ENCODE assay signal across 8 cellular contexts in the genomic region with DNA sequence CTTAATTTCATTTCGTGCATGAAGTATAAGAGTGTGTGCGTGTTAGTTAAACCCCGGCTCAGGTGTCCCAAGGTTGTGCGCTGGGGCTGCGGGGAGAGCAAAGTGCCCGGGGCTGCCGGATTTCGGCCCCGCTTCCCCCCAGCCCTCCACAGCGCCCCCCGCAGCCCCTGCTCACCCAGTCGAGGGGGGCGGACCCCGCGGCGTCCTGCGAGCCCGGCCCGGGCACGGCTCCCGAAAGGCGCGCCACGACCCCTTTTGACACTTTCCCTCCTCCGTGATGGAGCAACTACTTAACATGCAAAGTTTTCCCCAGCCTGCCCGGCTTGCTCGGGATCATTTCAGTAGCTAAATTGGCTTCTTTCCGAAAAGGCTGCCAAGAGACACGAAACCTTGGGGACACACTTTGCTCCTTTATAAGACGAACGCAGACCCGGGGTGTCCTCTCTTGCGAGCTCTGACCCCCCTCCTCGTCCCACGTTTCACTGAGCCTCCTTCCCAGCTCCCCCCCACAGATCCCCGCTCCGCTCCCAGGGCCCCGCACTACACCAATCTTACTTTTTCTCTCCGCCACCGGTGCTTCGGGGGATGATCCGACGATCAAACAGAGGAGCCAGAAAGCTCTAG. TPM values are rescaled to one million over a fixed set of nuclear protein-coding genes. Genes with fewer than 3 reads are reported as not detected.
DNase-seq lines count a peak whose midpoint lies in the region; ATAC-seq, FAIRE-seq and TF ChIP-seq lines count a peak whose summit lies in the region.

No MANE protein-coding gene starts in this region.

- H3K9me2 ChIP-seq in DOHH2 (replicated peaks; ENCODE audit: control insufficient read depth, low read length) = no peaks in the 10 kb centered on the region

- H3K9me1 ChIP-seq in keratinocyte (ENCODE audit: control insufficient read depth, extremely low read depth, insufficient read depth, low read length) = no peaks in the 10 kb centered on the region

- H3K4me1 ChIP-seq in DOHH2 (ENCODE audit: control insufficient read depth, low read length) = peaks cover 36% of the 10 kb centered on the region
- peaks cover 31% of the 10 kb centered on the region for H3K4me1 ChIP-seq in keratinocyte (ENCODE audit: control insufficient read depth, extremely low read depth, insufficient read depth, low read length)

- no peaks in the 10 kb centered on the region for H3K9me3 ChIP-seq in DOHH2 (ENCODE audit: control insufficient read depth, insufficient read depth, low read length)
- H3K9me3 ChIP-seq in keratinocyte (ENCODE audit: control insufficient read depth, low read depth, low read length) = no peaks in the 10 kb centered on the region

- peaks cover 46% of the 10 kb centered on the region for H3K4me1 Mint-ChIP-seq in brain

- H3K9ac ChIP-seq in keratinocyte (ENCODE audit: control insufficient read depth, extremely low read depth, insufficient read depth, low read length) = peak overlapping the region; percentile 56

- ATAC-seq in esophagus mucosa = no peak

- peaks cover 9% of the 10 kb centered on the region for H3K27me3 Mint-ChIP-seq in brain

- peak; percentile 45 for TF ChIP-seq CTCF in DOHH2 (IDR thresholded peaks at IDR 0.05; ENCODE audit: low read depth, low read length, poor library complexity, severe bottlenecking)
- no peak for TF ChIP-seq CTCF in brain (conservative IDR thresholded peaks at IDR 0.05)
- TF ChIP-seq CTCF in keratinocyte (optimal IDR thresholded peaks at IDR 0.05 in 1 of 3, IDR thresholded peaks at IDR 0.05 in 1 of 3, conservative IDR thresholded peaks at IDR 0.05 in 1 of 3; ENCODE audit: extremely low read depth in 1 of 3, insufficient read depth in 2 of 3, low read length in 3 of 3) = no peak

- peaks cover 8% of the 10 kb centered on the region for H3K36me3 Mint-ChIP-seq in brain

- FAIRE-seq in keratinocyte (lab: Jason Lieb, UNC) = no peak

- peak overlapping the region; percentile 77 to 96 (median 90) for H3K27ac Mint-ChIP-seq in brain

- peak; percentile 45 to 56 for DNase-seq in NCI-H526 (lab: John Stamatoyannopoulos, UW)
- DNase-seq in keratinocyte (ENCODE audit: low read depth, low spot score) = no peak
- peak; percentile 26 to 28 for DNase-seq in stimulated activated CD4-positive, alpha-beta T cell treated with anti-CD3 and anti-CD28 coated beads, Interleukin-2, amount 100 ng/mL, for 24 hours
- DNase-seq in cerebellar nuclear complex (lab: John Stamatoyannopoulos, UW) = no peak
- DNase-seq in NCI-H2081 (lab: John Stamatoyannopoulos, UW) = no peak

- H3K4me2 ChIP-seq in DOHH2 (ENCODE audit: low read length) (peak overlapping the region; percentile 99), keratinocyte (ENCODE audit: control insufficient read depth, extremely low read depth, insufficient read depth, low read depth, low read length) (peak overlapping the region; percentile 89)

- H3K27me3 ChIP-seq in DOHH2 (ENCODE audit: control insufficient read depth, low read length) (peaks cover 24% of the 10 kb centered on the region), keratinocyte (ENCODE audit: control insufficient read depth, extremely low read depth, insufficient read depth, low read length) (no peaks in the 10 kb centered on the region)

- no peaks in the 10 kb centered on the region for H4K20me1 ChIP-seq in DOHH2 (ENCODE audit: control insufficient read depth, insufficient read depth, low read depth, low read length)
- no peaks in the 10 kb centered on the region for H4K20me1 ChIP-seq in keratinocyte (ENCODE audit: control insufficient read depth, extremely low read depth, insufficient read depth, low read length)

- H3K79me2 ChIP-seq in DOHH2 (ENCODE audit: control insufficient read depth, low read length) (no peaks in the 10 kb centered on the region; the same call in 1 of the 2 replicates), keratinocyte (ENCODE audit: control insufficient read depth, insufficient read depth, low read length) (no peaks in the 10 kb centered on the region)

- peak overlapping the region; percentile 95 for H3K4me3 ChIP-seq in DOHH2 (ENCODE audit: low read length)
- peak overlapping the region; percentile 20 to 73 (median 73) for H3K4me3 ChIP-seq in keratinocyte (ENCODE audit: control insufficient read depth in 2 of 3, extremely low read depth in 1 of 3, insufficient read depth in 2 of 3, low read depth in 1 of 3, low read length in 3 of 3)

- dilution Hi-C loops in keratinocyte (cut with MboI; ENCODE audit: extremely low pct_ligation_motif_present, low sequenced_read_pairs) = no loop called here

- H3K27ac ChIP-seq in DOHH2 (ENCODE audit: low read depth, low read length) (no peak overlapping the region), keratinocyte (ENCODE audit: control insufficient read depth, insufficient read depth, low read length) (no peak overlapping the region)

- peaks cover 3% of the 10 kb centered on the region; the same call in 1 of the 2 replicates for H3K36me3 ChIP-seq in DOHH2 (ENCODE audit: control insufficient read depth, low read length)
- H3K36me3 ChIP-seq in keratinocyte (ENCODE audit: control insufficient read depth in 2 of 2, extremely low read depth in 1 of 2, insufficient read depth in 2 of 2, low read length in 2 of 2) = no peaks in the 10 kb centered on the region

- H3K4me3 Mint-ChIP-seq in brain = peak overlapping the region; percentile 85 to 92 (median 87)

- peaks cover 0 to 6% (median 0%) of the 10 kb centered on the region in 5 experiments for H3K9me3 Mint-ChIP-seq in brain

- peak overlapping the region; percentile 77 for H2AFZ ChIP-seq in keratinocyte (ENCODE audit: control insufficient read depth, low read length)

- H3F3A ChIP-seq in DOHH2 (ENCODE audit: control insufficient read depth, insufficient read depth) = peaks cover 24% of the 10 kb centered on the region

RNA-seq across cellular contexts. Expression of a gene that starts 0.6 kb away (rescaled TPM):
- 27.5 TPM for polyA plus RNA-seq in brain (ENCODE audit: insufficient read depth, low read depth, low replicate concordance)
- 4.3 to 6.4 TPM (median 6.1 TPM) in 3 replicates for polyA plus RNA-seq in keratinocyte
- polyA plus RNA-seq in keratinocyte (2011; ENCODE audit: low read depth) = 4.6 TPM
- polyA plus RNA-seq in keratinocyte (2011; cell fraction: cytosol; rRNA removed) = 4.4 and 6.8 TPM in 2 replicates
- polyA plus RNA-seq in keratinocyte (2011; cell fraction: nucleus; rRNA removed) = 2.2 and 2.7 TPM in 2 replicates
- polyA plus RNA-seq in keratinocyte (2012; ENCODE audit: low replicate concordance) = 4.2 and 5.8 TPM in 2 replicates
- 2.8 to 5.4 TPM (median 3.2 TPM) in 3 replicates for polyA minus RNA-seq in keratinocyte
- polyA minus RNA-seq in keratinocyte (2011; cell fraction: cytosol; rRNA and poly(A)+ RNA removed) = 6.1 TPM
- polyA minus RNA-seq in keratinocyte (2011; cell fraction: nucleus; rRNA and poly(A)+ RNA removed) = 1.3 and 1.6 TPM in 2 replicates
- total RNA-seq in esophagus mucosa = 5.9 TPM

RNA-seq across cellular contexts. Expression of a gene that starts 39.9 kb away (rescaled TPM):
- polyA plus RNA-seq in brain (ENCODE audit: insufficient read depth, low read depth, low replicate concordance) (168 TPM), keratinocyte (96.2 to 233 TPM (median 186 TPM) in 3 replicates)
- 35.8 TPM for polyA plus RNA-seq in keratinocyte (2011; ENCODE audit: low read depth)
- 113 and 171 TPM in 2 replicates for polyA plus RNA-seq in keratinocyte (2011; cell fraction: cytosol; rRNA removed)
- polyA plus RNA-seq in keratinocyte (2011; cell fraction: nucleus; rRNA removed) = 136 and 140 TPM in 2 replicates
- polyA plus RNA-seq in keratinocyte (2012; ENCODE audit: low replicate concordance) = 56.6 and 182 TPM in 2 replicates
- polyA minus RNA-seq in keratinocyte = 188 to 319 TPM (median 205 TPM) in 3 replicates
- 149 TPM for polyA minus RNA-seq in keratinocyte (2011; cell fraction: cytosol; rRNA and poly(A)+ RNA removed)
- polyA minus RNA-seq in keratinocyte (2011; cell fraction: nucleus; rRNA and poly(A)+ RNA removed) = 71.4 and 123 TPM in 2 replicates
- 85.5 TPM for total RNA-seq in esophagus mucosa

Comparison
In these comparisons a context has a peak if more than half of its experiments do, and no peak if none do; other contexts are left out.
1. DNase-seq: peak in NCI-H526 (2 of 2) and stimulated activated CD4-positive, alpha-beta T cell treated with anti-CD3 and anti-CD28 coated beads, Interleukin-2, amount 100 ng/mL, for 24 hours (2 of 2); none in keratinocyte (single experiment), cerebellar nuclear complex (0 of 2) and NCI-H2081 (0 of 2).